Comparison of ENCODE assay signal across 8 cellular contexts in genomic region chr16:71421911-71422310, GRCh38.
DNase-seq lines count a peak whose midpoint lies in the region; ATAC-seq, FAIRE-seq and TF ChIP-seq lines count a peak whose summit lies in the region.

No MANE protein-coding gene starts in this region.

- TF ChIP-seq CTCF in AG10803 (conservative IDR thresholded peaks at IDR 0.05; ENCODE audit: low read length), result peak; percentile 44

- no peak overlapping the region for H3K4me3 ChIP-seq in AG10803 (ENCODE audit: low read length)

- no peak for DNase-seq in AG10803 (ENCODE audit: low read depth)
- DNase-seq in GM19239 (ENCODE audit: insufficient read length, low spot score), result no peak
- DNase-seq in T follicular helper cell (ENCODE audit: low read depth), result peak; percentile 23
- peak; percentile 5 for DNase-seq in foreskin melanocyte
- DNase-seq in SKM-1 (lab: John Stamatoyannopoulos, UW; ENCODE audit: unreplicated experiment), result no peak
- no peak for DNase-seq in amniotic stem cell (lab: John Stamatoyannopoulos, UW)

- no peak for ATAC-seq in HG03045 (IDR thresholded peaks at IDR 0.05; ENCODE audit: unreplicated experiment)
- ATAC-seq in HG02938 (IDR thresholded peaks at IDR 0.05; ENCODE audit: unreplicated experiment), result no peak

- peak; percentile 52 for FAIRE-seq in GM19239 (lab: Jason Lieb, UNC)

Comparison
In these comparisons a context has a peak if more than half of its experiments do, and no peak if none do; other contexts are left out.
1. DNase-seq: peak in T follicular helper cell (single experiment) and foreskin melanocyte (single experiment); none in AG10803 (single experiment), GM19239 (single experiment), SKM-1 (single experiment) and amniotic stem cell (single experiment).